In the genomic region with DNA sequence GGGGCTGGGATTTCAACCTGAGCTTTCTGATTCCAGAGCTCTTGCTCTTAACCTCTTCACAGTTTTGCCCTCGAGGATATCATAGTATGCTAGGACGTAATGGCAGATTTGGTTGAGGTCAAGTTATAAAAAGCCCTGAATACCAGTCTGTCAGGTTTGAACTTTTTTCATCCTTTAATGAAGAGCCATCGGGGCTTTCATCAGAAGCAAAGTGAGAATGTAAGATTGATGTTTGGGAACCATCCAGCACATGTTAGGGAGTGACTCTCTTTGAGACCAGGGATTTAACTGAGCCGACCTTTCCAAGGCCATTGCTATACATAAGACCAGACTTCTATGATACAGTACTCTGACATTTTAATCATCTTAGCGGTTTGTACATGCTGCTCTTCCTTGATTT, we compare ENCODE assay signal across 22 cellular contexts.
"Had no signal": no experiment of that assay in that cellular context is flagged by ENCODE, and none has a peak within 500 bp of the region (broad histone marks: within the 10 kb centered on the region; RNA-seq: fewer than 3 reads in every experiment).

No MANE protein-coding gene starts in this region.

- DNase-seq: Kasumi-1, MM.1S, NCI-H1092 treated with DMSO at 0.1 percent for 48 hours, NCI-H1436, NCI-H187, NCI-H2029, NCI-H2081 treated with DMSO at 0.1 percent for 48 hours, NCI-H2171, NCI-H226, NCI-H446, NCI-H510A, NCI-H524 treated with DMSO at 0.1 percent for 48 hours, NCI-H69, NCI-H774, RPMI8226, SHP77 treated with DMSO at 0.1 percent for 48 hours, SJCRH30 had no signal

- H3K4me2 ChIP-seq: KMS-11 had no signal

- H3K27ac ChIP-seq: KMS-11, SJCRH30 had no signal

- ATAC-seq: HepG2, K562, SK-N-SH treated with all-trans-retinoic acid at 6 μM for 48 hours had no signal

- H3K4me3 ChIP-seq: K562, SJCRH30 had no signal

- H3K9me3 ChIP-seq: SJCRH30 had no signal

- H3K9ac ChIP-seq: KMS-11 had no signal

- H3K27me3 ChIP-seq: SJCRH30 had no signal

- H3K36me3 ChIP-seq: SJCRH30 had no signal

- FAIRE-seq: HepG2, K562, RCC 7860 had no signal
